In genomic region chr3:142828703-142829304, GRCh38 we compare ENCODE assay signal across 7 cellular contexts.
A peak's percentile ranks its signal among the peaks of the same experiment; 100 is the strongest.
DNase-seq lines count a peak whose midpoint lies in the region; ATAC-seq and TF ChIP-seq lines count a peak whose summit lies in the region.

No MANE protein-coding gene starts in this region.

- WGBS in prostate gland: 21% methylated on average over 9 of the region's 9 CpGs

- no peaks in the 10 kb centered on the region for H3K4me1 ChIP-seq in cardiac muscle cell (ENCODE audit: low read depth)
- no peaks in the 10 kb centered on the region for H3K4me1 ChIP-seq in prostate gland (replicated peaks)

- no peak overlapping the region for H3K27ac Mint-ChIP-seq in activated naive CD4-positive, alpha-beta T cell treated with anti-CD3 and anti-CD28 coated beads, Interleukin-2, amount 50 U/mL, for 72 hours

- no peak for TF ChIP-seq POLR2A in prostate gland (IDR thresholded peaks at IDR 0.05)

- no peaks in the 10 kb centered on the region for H3K9me3 Mint-ChIP-seq in activated naive CD4-positive, alpha-beta T cell treated with anti-CD3 and anti-CD28 coated beads, Interleukin-2, amount 50 U/mL, for 72 hours

- H3K27me3 ChIP-seq in cardiac muscle cell (no peaks in the 10 kb centered on the region), prostate gland (replicated peaks; ENCODE audit: insufficient read depth) (no peaks in the 10 kb centered on the region)

- H3K9me3 ChIP-seq in cardiac muscle cell (ENCODE audit: low read depth) (no peaks in the 10 kb centered on the region), prostate gland (no peaks in the 10 kb centered on the region)

- H3K36me3 ChIP-seq in cardiac muscle cell (no peaks in the 10 kb centered on the region), prostate gland (no peaks in the 10 kb centered on the region)

- DNase-seq in GM13977 (ENCODE audit: low spot score) (peak; percentile 68), NCI-H1048 (lab: John Stamatoyannopoulos, UW) (peak; percentile 50), SK-MEL-5 (ENCODE audit: low read depth, low spot score) (peak; percentile 86), cardiac muscle cell (ENCODE audit: low read depth in 1 of 2, low spot score in 1 of 2) (peak; percentile 88), prostate gland (ENCODE audit: low spot score) (peak; percentile 59)
- DNase-seq in activated naive CD4-positive, alpha-beta T cell treated with anti-CD3 and anti-CD28 coated beads, Interleukin-2, amount 50 U/mL, for 72 hours (ENCODE audit: low spot score in 2 of 2): peak; percentile 58 to 77

- in situ Hi-C loops in GM13977 (cut with MboI; ENCODE audit: low pct_unique_long_range_greater_than_20kb, low sequenced_read_pairs, unreplicated experiment): loop anchor here (10.0 kb wide), 1 partner anchor 166 kb away; no protein-coding TSS in a partner anchor
- in situ Hi-C loops in SK-MEL-5 (cut with HindIII; ENCODE audit: low pct_unique_long_range_greater_than_20kb, low sequenced_read_pairs): no loop called here

- no peaks in the 10 kb centered on the region for H3K36me3 Mint-ChIP-seq in activated naive CD4-positive, alpha-beta T cell treated with anti-CD3 and anti-CD28 coated beads, Interleukin-2, amount 50 U/mL, for 72 hours

- intact Hi-C loops in prostate gland (cut with DNase I): loop anchor here (2.0 kb wide), 1 partner anchor 160 kb away; no protein-coding TSS in a partner anchor

- peak; percentile 99 for ATAC-seq in HG02678 (IDR thresholded peaks at IDR 0.05; ENCODE audit: unreplicated experiment)
- ATAC-seq in activated naive CD4-positive, alpha-beta T cell treated with anti-CD3 and anti-CD28 coated beads, Interleukin-2, amount 50 U/mL, for 72 hours: peak; percentile 96 to 98

- H3K4me3 ChIP-seq in cardiac muscle cell (no peak overlapping the region), prostate gland (no peak overlapping the region)

- peak; percentile 95 for TF ChIP-seq CTCF in GM13977 (IDR thresholded peaks at IDR 0.05; ENCODE audit: extremely low read depth, insufficient read depth, missing control alignments)
- TF ChIP-seq CTCF in cardiac muscle cell (IDR thresholded peaks at IDR 0.05; ENCODE audit: low read depth, low read length): peak; percentile 90
- TF ChIP-seq CTCF in prostate gland (IDR thresholded peaks at IDR 0.05): peak; percentile 46 to 81 (median 70)

- H3K27ac ChIP-seq in cardiac muscle cell (no peak overlapping the region), prostate gland (no peak overlapping the region)
